ENCODE assay signal across 7 cellular contexts in the genomic region with DNA sequence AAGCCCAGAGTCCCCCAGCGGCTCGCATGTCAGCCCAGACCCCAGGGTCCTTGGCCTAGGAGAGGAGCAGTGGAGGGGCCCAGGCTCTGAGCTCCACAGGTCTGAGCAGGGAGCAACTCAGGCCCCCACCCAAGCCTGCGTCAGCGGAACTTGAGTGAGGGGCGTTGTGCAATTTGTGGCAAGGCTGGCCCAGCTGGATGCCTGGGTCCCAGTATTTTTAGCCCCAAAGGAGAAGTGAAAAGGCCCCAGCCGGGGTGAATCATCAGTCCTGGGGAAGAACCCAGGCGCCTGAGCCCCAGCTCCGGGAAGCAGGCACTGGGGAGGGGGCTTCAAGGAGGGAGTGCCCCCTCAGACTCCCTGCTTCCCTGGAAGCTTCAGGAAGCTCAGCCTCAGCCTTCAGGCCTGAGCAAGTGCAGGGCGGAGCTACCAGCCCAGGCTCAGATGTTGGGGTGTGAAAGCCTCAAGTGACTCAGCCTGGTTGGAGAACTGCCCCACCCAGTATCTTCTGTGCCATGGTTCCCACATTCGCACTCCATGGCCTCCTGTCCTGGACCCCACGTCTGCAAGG. TPM values are rescaled to one million over a fixed set of nuclear protein-coding genes. Genes with fewer than 3 reads are reported as not detected.
DNase-seq lines count a peak whose midpoint lies in the region; FAIRE-seq and TF ChIP-seq lines count a peak whose summit lies in the region.
"Had no signal": no experiment of that assay in that cellular context is flagged by ENCODE, and none has a peak within 500 bp of the region (broad histone marks: within the 10 kb centered on the region; RNA-seq: fewer than 3 reads in every experiment).

No MANE protein-coding gene starts in this region.

- H3K4me3 ChIP-seq in bronchial epithelial cell (ENCODE audit: low read depth, low read length) (no peak overlapping the region), neutrophil (ENCODE audit: low read depth in 1 of 2, low read length in 1 of 2) (peak overlapping the region; percentile 67 to 74)

- H3K27me3 ChIP-seq in bronchial epithelial cell (ENCODE audit: control insufficient read depth, insufficient read depth, low read length): no peaks in the 10 kb centered on the region
- H3K27me3 ChIP-seq in neutrophil: no peaks in the 10 kb centered on the region

- no peaks in the 10 kb centered on the region for H3K9me3 ChIP-seq in neutrophil

- H3K27ac ChIP-seq in neutrophil: peak overlapping the region; percentile 98
- H3K27ac ChIP-seq: C4-2B had no signal

- H3K36me3 ChIP-seq in bronchial epithelial cell (ENCODE audit: control insufficient read depth, insufficient read depth, low read length) (peaks cover 9% of the 10 kb centered on the region), neutrophil (peaks cover 26% of the 10 kb centered on the region)

- TF ChIP-seq CTCF in bronchial epithelial cell (IDR thresholded peaks at IDR 0.05; ENCODE audit: insufficient read depth, low read length, severe bottlenecking): no peak
- TF ChIP-seq CTCF in neutrophil (IDR thresholded peaks at IDR 0.05): peak; percentile 26

- peaks cover 55 to 56% of the 10 kb centered on the region in 2 experiments for H3K4me1 ChIP-seq in neutrophil (ENCODE audit: control insufficient read depth in 1 of 2, insufficient read depth in 1 of 2, low read depth in 1 of 2, low read length in 1 of 2)

- FAIRE-seq in bronchial epithelial cell (lab: Jason Lieb, UNC): peak; percentile 13

- DNase-seq in stimulated activated CD4-positive, alpha-beta T cell treated with anti-CD3 and anti-CD28 coated beads, Interleukin-12 subunit alpha, Interleukin-12 subunit beta, amount 100 ng/mL, for 4 hours: peak; percentile 39
- no peak for DNase-seq in stimulated activated CD4-positive, alpha-beta T cell treated with anti-CD3 and anti-CD28 coated beads, Interleukin-2, amount 100 ng/mL, for 48 hours
- DNase-seq in bronchial epithelial cell (ENCODE audit: low read depth): peak; percentile 93
- no peak for DNase-seq in DMS53 treated with DMSO at 0.1 percent for 48 hours (lab: John Stamatoyannopoulos, UW; ENCODE audit: unreplicated experiment)
- DNase-seq in effector CD8-positive, alpha-beta T cell (lab: John Stamatoyannopoulos, UW): no peak

RNA-seq across cellular contexts. Expression of a gene that starts 7.2 kb away (rescaled TPM):
- total RNA-seq in bronchial epithelial cell: 6.8 and 7.7 TPM in 2 replicates

RNA-seq across cellular contexts. Expression of a gene that starts 7.5 kb away (rescaled TPM):
- 31.6 and 59.9 TPM in 2 replicates for total RNA-seq in bronchial epithelial cell

RNA-seq across cellular contexts. Expression of a gene that starts 8.3 kb away (rescaled TPM):
- 3.4 and 5.0 TPM in 2 replicates for total RNA-seq in bronchial epithelial cell

RNA-seq across cellular contexts. Expression of a gene that starts 14.1 kb away (rescaled TPM):
- 3.3 and 5.3 TPM in 2 replicates for total RNA-seq in bronchial epithelial cell

RNA-seq across cellular contexts. Expression of a gene that starts 37.4 kb away (rescaled TPM):
- total RNA-seq in bronchial epithelial cell: 75.3 and 94.3 TPM in 2 replicates

Comparison
In these comparisons a context has a peak if more than half of its experiments do, and no peak if none do; other contexts are left out.
1. DNase-seq: peak in stimulated activated CD4-positive, alpha-beta T cell treated with anti-CD3 and anti-CD28 coated beads, Interleukin-12 subunit alpha, Interleukin-12 subunit beta, amount 100 ng/mL, for 4 hours (single experiment) and bronchial epithelial cell (single experiment); none in stimulated activated CD4-positive, alpha-beta T cell treated with anti-CD3 and anti-CD28 coated beads, Interleukin-2, amount 100 ng/mL, for 48 hours (0 of 2), DMS53 treated with DMSO at 0.1 percent for 48 hours (single experiment) and effector CD8-positive, alpha-beta T cell (single experiment).